24 cellular contexts compared by ENCODE assay signal in genomic region chrX:499870-500364, GRCh38.
DNase-seq lines count a peak whose midpoint lies in the region; ATAC-seq, FAIRE-seq and TF ChIP-seq lines count a peak whose summit lies in the region.
"Had no signal": no experiment of that assay in that cellular context is flagged by ENCODE, and none has a peak within 500 bp of the region (broad histone marks: within the 10 kb centered on the region; RNA-seq: fewer than 3 reads in every experiment).

No MANE protein-coding gene starts in this region.

- CTCF ChIA-PET in H1 (lab: Charles Lee; ENCODE audit: partially characterized antibody), result no interaction called here
- CTCF ChIA-PET in PC-9 (lab: Charles Lee), result no interaction called here

- peak overlapping the region; percentile 98 for H2BK20ac ChIP-seq in H1 (ENCODE audit: low read length)

- H3K14ac ChIP-seq in H1 (ENCODE audit: insufficient read length), result no peak overlapping the region

- H3K9ac ChIP-seq in HUES48 (ENCODE audit: low read depth, low read length) (peak overlapping the region; percentile 30; the same call in 1 of the 2 replicates), H1 (replicated peaks in 1 of 4; ENCODE audit: extremely low read depth in 1 of 4, low read depth in 3 of 4, low read length in 3 of 4) (peak overlapping the region in 3 of 4 experiments; percentile 21 to 25 (median 24); a peak in 5 of 7 replicates), mesendoderm (ENCODE audit: low read length) (peak overlapping the region; percentile 27)

- TF ChIP-seq EP300 in H1 (IDR thresholded peaks at IDR 0.05; ENCODE audit: borderline replicate concordance in 1 of 2, low read depth in 2 of 2, low read length in 2 of 2), result no peak

- DNase-seq in H1 (ENCODE audit: low read depth in 1 of 2, low spot score in 2 of 2), result peak; percentile 36 to 68
- no peak for DNase-seq in mesendoderm
- peak; percentile 26 for DNase-seq in sciatic nerve (ENCODE audit: low spot score)
- no peak for DNase-seq in NCI-H524 treated with DMSO at 0.1 percent for 48 hours (lab: John Stamatoyannopoulos, UW)
- DNase-seq in PC-9, result no peak
- no peak for DNase-seq in DMS153 (lab: John Stamatoyannopoulos, UW)
- DNase-seq: activated CD4-positive, alpha-beta T cell treated with anti-CD3 and anti-CD28 coated beads, Interleukin-2, amount 10 ng/mL, durations not matched to agents 24 days and 14 days; activated CD8-positive, alpha-beta memory T cell treated with anti-CD3 and anti-CD28 coated beads, Interleukin-2, amount 50 U/mL, for 4 hours; CD4-positive, alpha-beta T cell; cerebellar nuclear complex; effector memory CD8-positive, alpha-beta T cell; GDM1; NCI-H1417; nucleus accumbens; stimulated activated CD4-positive, alpha-beta T cell treated with anti-CD3 and anti-CD28 coated beads, Interleukin-12 subunit alpha, Interleukin-12 subunit beta, amount 100 ng/mL, for 4 hours; stimulated activated CD4-positive, alpha-beta T cell treated with anti-CD3 and anti-CD28 coated beads, Interleukin-4, amount 100 ng/mL, for 4 hours; T-helper 17 cell; thyroid gland had no signal

- TF ChIP-seq POLR2A in H1 (IDR thresholded peaks at IDR 0.05; ENCODE audit: control extremely low read depth in 1 of 2, low read depth in 2 of 2, low read length in 2 of 2), result peak in 1 of 2 experiments; percentile 65; a peak in 2 of 3 replicates

- H2BK120ac ChIP-seq in H1 (replicated peaks; ENCODE audit: low read depth, low read length) (peak overlapping the region; percentile 99), mesendoderm (ENCODE audit: low read depth, low read length) (no peak overlapping the region)

- peaks cover 3% of the 10 kb centered on the region; the same call in 1 of the 2 replicates for H3K79me1 ChIP-seq in H1 (ENCODE audit: low read depth, low read length)
- no peaks in the 10 kb centered on the region for H3K79me1 ChIP-seq in mesendoderm (ENCODE audit: low read length)

- FAIRE-seq in H1 (lab: Jason Lieb, UNC), result peak; percentile 57

- H4K5ac ChIP-seq in H1 (ENCODE audit: insufficient read length, low read depth, low read length) (peak overlapping the region; percentile 25), mesendoderm (ENCODE audit: low read length) (no peak overlapping the region)

- H3K27me3 ChIP-seq in HUES48 (ENCODE audit: control insufficient read depth, insufficient read depth, low read length), result peaks cover 16% of the 10 kb centered on the region
- peaks cover 0 to 14% (median 8%) of the 10 kb centered on the region in 4 experiments; a peak in 6 of 7 replicates for H3K27me3 ChIP-seq in H1 (replicated peaks in 1 of 4; ENCODE audit: control insufficient read depth in 3 of 4, extremely low read depth in 1 of 4, insufficient read depth in 3 of 4, low read length in 3 of 4)
- H3K27me3 ChIP-seq in mesendoderm (ENCODE audit: insufficient read depth, low read length, poor library complexity), result no peaks in the 10 kb centered on the region
- peaks cover 52% of the 10 kb centered on the region for H3K27me3 ChIP-seq in PC-9 (ENCODE audit: insufficient read depth, low read depth)
- H3K27me3 ChIP-seq: ascending aorta, thyroid gland had no signal

- H3K4me1 ChIP-seq in HUES48 (ENCODE audit: control insufficient read depth, insufficient read depth, low read length) (peaks cover 18% of the 10 kb centered on the region), H1 (replicated peaks in 1 of 4; ENCODE audit: control insufficient read depth in 3 of 4, insufficient read depth in 4 of 4, low read length in 3 of 4) (peaks cover 5 to 28% (median 16%) of the 10 kb centered on the region in 4 experiments; a peak in 6 of 7 replicates), mesendoderm (ENCODE audit: control insufficient read depth, low read depth, low read length) (no peaks in the 10 kb centered on the region), PC-9 (replicated peaks; ENCODE audit: insufficient read depth) (no peaks in the 10 kb centered on the region)
- H3K4me1 ChIP-seq: ascending aorta, thyroid gland had no signal

- peak overlapping the region; percentile 39 for H3K4me3 ChIP-seq in HUES48 (ENCODE audit: low read depth, low read length)
- H3K4me3 ChIP-seq in H1 (ENCODE audit: extremely low read depth in 1 of 4, insufficient read depth in 2 of 4, low read depth in 3 of 4, low read length in 4 of 4), result peak overlapping the region; percentile 27 to 52 (median 30); a peak in 7 of 8 replicates
- no peak overlapping the region for H3K4me3 ChIP-seq in mesendoderm (ENCODE audit: low read length)
- H3K4me3 ChIP-seq in PC-9, result no peak overlapping the region
- H3K4me3 ChIP-seq: ascending aorta, thyroid gland had no signal

- peak overlapping the region; percentile 99; the same call in 1 of the 2 replicates for H2BK12ac ChIP-seq in H1 (ENCODE audit: low read depth, low read length)

- peak overlapping the region; percentile 52; the same call in 1 of the 2 replicates for H2AFZ ChIP-seq in H1 (ENCODE audit: low read length)
- no peak overlapping the region for H2AFZ ChIP-seq in PC-9

- H2BK15ac ChIP-seq in H1 (ENCODE audit: low read length), result peak overlapping the region; percentile 65; the same call in 1 of the 2 replicates
- no peak overlapping the region for H2BK15ac ChIP-seq in mesendoderm (replicated peaks; ENCODE audit: low read depth)

- no peak overlapping the region for H3K23ac ChIP-seq in H1 (ENCODE audit: insufficient read length)
- peak overlapping the region; percentile 6 for H3K23ac ChIP-seq in mesendoderm (ENCODE audit: low read length)

- peak overlapping the region; percentile 87 for H4K91ac ChIP-seq in H1 (replicated peaks; ENCODE audit: insufficient read length, low read length)

- H3K18ac ChIP-seq in H1 (ENCODE audit: extremely low read depth, low read length) (peak overlapping the region; percentile 98), mesendoderm (ENCODE audit: low read length) (no peak overlapping the region)

- H3K23me2 ChIP-seq in H1 (ENCODE audit: low read depth, low read length), result peaks cover 17% of the 10 kb centered on the region

- H3F3A ChIP-seq in PC-9 (ENCODE audit: insufficient read depth, low read depth), result peaks cover 9% of the 10 kb centered on the region; the same call in 1 of the 2 replicates

- H3K56ac ChIP-seq in H1 (replicated peaks; ENCODE audit: insufficient read length, low read depth, low read length), result peak overlapping the region; percentile 43
- peak overlapping the region; percentile 62 for H3K56ac ChIP-seq in mesendoderm (ENCODE audit: low read length)

- H3K79me2 ChIP-seq in H1 (ENCODE audit: control insufficient read depth in 1 of 2, insufficient read depth in 2 of 2, low read length in 2 of 2) (peaks cover 0 to 4% of the 10 kb centered on the region in 2 experiments; a peak in 1 of 4 replicates), mesendoderm (ENCODE audit: control insufficient read depth, insufficient read depth, low read length) (no peaks in the 10 kb centered on the region), PC-9 (ENCODE audit: low read depth) (no peaks in the 10 kb centered on the region)

- H3K4me2 ChIP-seq in H1 (ENCODE audit: insufficient read depth in 1 of 2, low read depth in 2 of 2, low read length in 2 of 2) (peak overlapping the region; percentile 72 to 94), mesendoderm (ENCODE audit: low read length) (peak overlapping the region; percentile 40), PC-9 (no peak overlapping the region)

- H2AK5ac ChIP-seq in H1 (ENCODE audit: low read depth, low read length) (no peak overlapping the region), mesendoderm (ENCODE audit: low read length) (no peak overlapping the region)

- peaks cover 0 to 6% of the 10 kb centered on the region in 2 experiments for H4K20me1 ChIP-seq in H1 (replicated peaks in 1 of 2; ENCODE audit: control insufficient read depth in 1 of 2, insufficient read depth in 2 of 2, low read length in 2 of 2)
- H4K20me1 ChIP-seq in PC-9 (ENCODE audit: insufficient read depth), result no peaks in the 10 kb centered on the region

- ATAC-seq in sciatic nerve (no peak), GM21423 (IDR thresholded peaks at IDR 0.05; ENCODE audit: unreplicated experiment) (no peak)
- ATAC-seq: activated naive CD4-positive, alpha-beta T cell treated with anti-CD3 and anti-CD28 coated beads, Interleukin-2, amount 50 U/mL, for 72 hours; activated T-helper 17 cell treated with anti-CD3 and anti-CD28 coated beads, Interleukin-2, amount 50 U/mL, for 72 hours; effector memory CD8-positive, alpha-beta T cell; gastroesophageal sphincter; T-helper 17 cell had no signal

- TF ChIP-seq CTCF in H1 (IDR thresholded peaks at IDR 0.05; ENCODE audit: control extremely low read depth in 1 of 3, insufficient read depth in 1 of 3, low read depth in 1 of 3, low read length in 3 of 3) (no peak), PC-9 (conservative IDR thresholded peaks at IDR 0.05) (no peak)

- BruUV-seq in PC-9 (replicated peaks; lab: Mats Ljungman, UMichigan), result no TSS peak

- no peaks in the 10 kb centered on the region for H3K36me3 ChIP-seq in HUES48 (ENCODE audit: control insufficient read depth, insufficient read depth, low read length)
- H3K36me3 ChIP-seq in H1 (ENCODE audit: control insufficient read depth in 2 of 4, insufficient read depth in 4 of 4, low read length in 3 of 4), result no peaks in the 10 kb centered on the region; a peak in 1 of 8 replicates
- H3K36me3 ChIP-seq in mesendoderm (ENCODE audit: control insufficient read depth, insufficient read depth, low read length), result no peaks in the 10 kb centered on the region
- H3K36me3 ChIP-seq in PC-9 (ENCODE audit: low read depth), result no peaks in the 10 kb centered on the region
- H3K36me3 ChIP-seq: ascending aorta, gastroesophageal sphincter, thyroid gland had no signal

- peak overlapping the region; percentile 40 for H3K4ac ChIP-seq in H1 (replicated peaks; ENCODE audit: insufficient read length, low read depth, low read length)
- no peak overlapping the region for H3K4ac ChIP-seq in mesendoderm (ENCODE audit: low read depth, low read length)

- H3K9me3 ChIP-seq in HUES48 (ENCODE audit: control insufficient read depth, insufficient read depth, low read length) (no peaks in the 10 kb centered on the region), H1 (ENCODE audit: insufficient read depth in 2 of 2, low read depth in 1 of 2, low read length in 1 of 2) (no peaks in the 10 kb centered on the region), PC-9 (ENCODE audit: insufficient read depth, low read depth) (no peaks in the 10 kb centered on the region; the same call in none of the 2 replicates)
- H3K9me3 ChIP-seq: gastroesophageal sphincter, thyroid gland had no signal

- no peaks in the 10 kb centered on the region for H3K9me2 ChIP-seq in PC-9 (ENCODE audit: insufficient read depth)

- intact Hi-C loops in sciatic nerve (cut with DNase I), result no loop called here
- intact Hi-C loops in PC-9 (cut with micrococcal nuclease; ENCODE audit: unreplicated experiment), result no loop called here

- POLR2A ChIA-PET in H1 (lab: Charles Lee; ENCODE audit: partially characterized antibody), result no interaction called here
- POLR2A ChIA-PET in PC-9 (lab: Charles Lee; ENCODE audit: unreplicated experiment), result no interaction called here

- H2BK5ac ChIP-seq in H1 (ENCODE audit: low read depth, low read length) (peak overlapping the region; percentile 96), mesendoderm (ENCODE audit: low read length) (no peak overlapping the region)

- H4K8ac ChIP-seq in H1 (ENCODE audit: extremely low read depth, insufficient read depth, low read length) (peak overlapping the region; percentile 54; the same call in 1 of the 2 replicates), mesendoderm (ENCODE audit: low read depth, low read length) (no peak overlapping the region)

- TF ChIP-seq RAD21 in H1 (IDR thresholded peaks at IDR 0.05 in 1 of 2, conservative IDR thresholded peaks at IDR 0.05 in 1 of 2; ENCODE audit: low read depth in 2 of 2, low read length in 2 of 2), result no peak

- H3K27ac ChIP-seq in HUES48 (ENCODE audit: low read depth, low read length), result peak overlapping the region; percentile 26
- peak overlapping the region; percentile 55; the same call in 1 of the 2 replicates for H3K27ac ChIP-seq in H1 (ENCODE audit: low read depth, low read length)
- no peak overlapping the region for H3K27ac ChIP-seq in mesendoderm (ENCODE audit: low read depth, low read length)
- no peak overlapping the region for H3K27ac ChIP-seq in PC-9
- H3K27ac ChIP-seq: ascending aorta, gastroesophageal sphincter, thyroid gland had no signal

- WGBS in H1 (ENCODE audit: extremely low coverage in 1 of 2, insufficient coverage in 1 of 2, insufficient read length in 1 of 2, insufficient replicate concordance in 2 of 2, low coverage in 1 of 2, low lambda C conversion rate in 2 of 2, missing lambda C conversion rate in 1 of 2), 2 experiments, result 5% methylated on average over 21 of the region's 21 CpGs; no CpG with 5 or more reads in 1 of the 2 experiments
- no CpG with 5 or more reads among the region's 21 CpGs for WGBS in mesendoderm (ENCODE audit: extremely low coverage, insufficient coverage, low lambda C conversion rate)

Comparison
In these comparisons a context has a peak if more than half of its experiments do, and no peak if none do; other contexts are left out.
1. H3K27ac ChIP-seq: peak in HUES48 (single experiment) and H1 (single experiment); none in mesendoderm (single experiment) and PC-9 (single experiment).
2. H3K4me3 ChIP-seq: peak in HUES48 (single experiment) and H1 (4 of 4); none in mesendoderm (single experiment) and PC-9 (single experiment).
3. DNase-seq: peak in H1 (2 of 2) and sciatic nerve (single experiment); none in mesendoderm (single experiment), NCI-H524 treated with DMSO at 0.1 percent for 48 hours (single experiment), PC-9 (0 of 2) and DMS153 (single experiment).
4. Peak in every context shown above with its lines, with median percentiles within 50 percentile points of each other: H3K9ac ChIP-seq.